Comparison of ENCODE assay signal across 14 cellular contexts in the genomic region with DNA sequence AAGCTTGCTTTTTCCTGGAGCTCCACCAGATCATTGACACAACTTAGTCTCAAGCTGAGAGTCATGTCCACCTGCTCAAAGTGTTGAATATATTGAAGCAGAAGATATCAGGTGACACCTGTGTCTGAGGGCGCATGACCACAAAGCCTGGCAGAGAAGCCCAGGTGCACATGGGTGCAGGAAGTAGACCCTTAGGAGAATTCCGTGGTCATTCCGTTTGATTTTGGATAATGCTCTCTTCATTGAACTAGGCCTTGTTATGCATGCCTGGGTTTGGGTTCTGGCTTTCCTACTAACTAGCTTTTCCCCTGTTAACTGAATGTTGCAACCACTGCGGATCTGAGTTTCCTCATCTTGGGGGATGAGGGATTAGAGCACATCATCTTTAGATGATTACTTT. TPM values are rescaled to one million over a fixed set of nuclear protein-coding genes. Genes with fewer than 3 reads are reported as not detected.
DNase-seq lines count a peak whose midpoint lies in the region; ATAC-seq, FAIRE-seq and TF ChIP-seq lines count a peak whose summit lies in the region.
"Had no signal": no experiment of that assay in that cellular context is flagged by ENCODE, and none has a peak within 500 bp of the region (broad histone marks: within the 10 kb centered on the region; RNA-seq: fewer than 3 reads in every experiment).

No MANE protein-coding gene starts in this region.

- H3K27ac Mint-ChIP-seq in activated naive CD4-positive, alpha-beta T cell treated with anti-CD3 and anti-CD28 coated beads, Interleukin-2, amount 10 ng/mL, durations not matched to agents 7 days and 5 days = peak overlapping the region; percentile 96

- RAD21 ChIA-PET in GM12878 (lab: Charles Lee; ENCODE audit: unreplicated experiment) = interaction anchor here (0.6 to 4.2 kb wide), 3 partner anchors 7 to 714 kb away, joined by 3 to 25 read pairs (median 5); partner anchors contain the start of gene ARHGDIB

- no peak for FAIRE-seq in GM12878 (lab: Jason Lieb, UNC)
- FAIRE-seq: islet of Langerhans, TTC549 had no signal

- H3K4me1 ChIP-seq in GM12878 (ENCODE audit: control insufficient read depth, insufficient read depth, low read length) (peaks cover 48% of the 10 kb centered on the region), thymus (ENCODE audit: control insufficient read depth, insufficient read depth, low read length) (peaks cover 60% of the 10 kb centered on the region)

- in situ Hi-C loops in GM12878 (cut with MboI) = loop anchor here (10.0 to 25.0 kb wide), 3 partner anchors 179 to 567 kb away; a partner anchor contains a TSS

- intact Hi-C loops in GM12878 (cut with micrococcal nuclease; ENCODE audit: unreplicated experiment) = loop anchor here (5.0 to 10.0 kb wide), 4 partner anchors 33 to 831 kb away; partner anchors contain the start of gene EPS8

- TF ChIP-seq CTCF in GM12878 (IDR thresholded peaks at IDR 0.05 in 2 of 3, conservative IDR thresholded peaks at IDR 0.05 in 1 of 3; ENCODE audit: control insufficient read depth in 2 of 3, extremely low read depth in 1 of 3, insufficient read depth in 1 of 3, low read depth in 3 of 3, low read length in 3 of 3) = no peak

- H3K9ac ChIP-seq in GM12878 (ENCODE audit: control insufficient read depth, insufficient read depth, low read length) = peak overlapping the region; percentile 51

- SMC1A ChIA-PET in GM12878 (lab: Charles Lee; ENCODE audit: uncharacterized antibody, unreplicated experiment) = interaction anchor here (0.9 to 1.3 kb wide), 4 partner anchors 16 to 41 kb away, joined by 3 to 6 read pairs (median 4); partner anchors contain the start of gene ERP27

- H3K27ac ChIP-seq in GM12878 (ENCODE audit: control insufficient read depth, insufficient read depth) (peak overlapping the region; percentile 100), thymus (ENCODE audit: low read depth) (peak overlapping the region; percentile 80)

- no TSS peak for BruUV-seq in GM12878 (replicated peaks; lab: Mats Ljungman, UMichigan)

- WGBS in GM12878 (ENCODE audit: insufficient coverage, insufficient replicate concordance, low lambda C conversion rate, missing lambda C conversion rate) = 36% methylated on average over 4 of the region's 4 CpGs
- 24% methylated on average over 4 of the region's 4 CpGs for WGBS in thymus

- peak overlapping the region; percentile 75 for H3K4me3 Mint-ChIP-seq in activated naive CD4-positive, alpha-beta T cell treated with anti-CD3 and anti-CD28 coated beads, Interleukin-2, amount 10 ng/mL, durations not matched to agents 7 days and 5 days

- no peak for TF ChIP-seq EP300 in GM12878 (IDR thresholded peaks at IDR 0.05; ENCODE audit: borderline replicate concordance in 1 of 2, control insufficient read depth in 1 of 2, low read depth in 2 of 2, low read length in 2 of 2)

- TF ChIP-seq RAD21 in GM12878 (IDR thresholded peaks at IDR 0.05; ENCODE audit: insufficient read depth, low read depth, low read length) = no peak

- H3K27me3 ChIP-seq in GM12878 (replicated peaks in 1 of 2; ENCODE audit: control insufficient read depth in 2 of 2, insufficient read depth in 2 of 2, low read length in 1 of 2) = no peaks in the 10 kb centered on the region
- H3K27me3 ChIP-seq in thymus (ENCODE audit: control insufficient read depth, insufficient read depth) = no peaks in the 10 kb centered on the region

- peaks cover 100% of the 10 kb centered on the region for H3K79me2 ChIP-seq in GM12878 (ENCODE audit: control insufficient read depth, insufficient read depth, low read length)

- POLR2A ChIA-PET in GM12878 (lab: Charles Lee) = interaction anchor here (1.1 to 2.1 kb wide), 3 partner anchors 29 to 185 kb away, joined by 4 to 5 read pairs (median 4); no protein-coding TSS in a partner anchor

- no peaks in the 10 kb centered on the region for H3K27me3 Mint-ChIP-seq in activated naive CD4-positive, alpha-beta T cell treated with anti-CD3 and anti-CD28 coated beads, Interleukin-2, amount 10 ng/mL, durations not matched to agents 7 days and 5 days

- H3K9me3 ChIP-seq in GM12878 (replicated peaks; ENCODE audit: control insufficient read depth, insufficient read depth, low read length) (no peaks in the 10 kb centered on the region), thymus (ENCODE audit: control insufficient read depth) (no peaks in the 10 kb centered on the region)

- no peak for ATAC-seq in GM12878

- peak overlapping the region; percentile 60 for H3K4me3 ChIP-seq in GM12878
- peak overlapping the region; percentile 8 for H3K4me3 ChIP-seq in thymus (ENCODE audit: low read length)

- H3K9me3 Mint-ChIP-seq in activated naive CD4-positive, alpha-beta T cell treated with anti-CD3 and anti-CD28 coated beads, Interleukin-2, amount 10 ng/mL, durations not matched to agents 7 days and 5 days = no peaks in the 10 kb centered on the region

- peak overlapping the region; percentile 85 for H3K4me2 ChIP-seq in GM12878 (ENCODE audit: control insufficient read depth, insufficient read depth)

- CTCF ChIA-PET in activated naive CD4-positive, alpha-beta T cell treated with anti-CD3 and anti-CD28 coated beads, Interleukin-2, amount 10 ng/mL, durations not matched to agents 7 days and 5 days (lab: Charles Lee) = interaction anchor here (0.7 to 1.0 kb wide), 3 partner anchors 17 to 183 kb away, joined by 3 to 4 read pairs (median 3); a partner anchor contains a TSS
- CTCF ChIA-PET in GM12878 (lab: Yijun Ruan, JAX) = interaction anchor here (0.7 to 1.0 kb wide), 2 partner anchors 16 to 569 kb away, joined by 3 read pairs; partner anchors contain the start of gene ERP27

- TF ChIP-seq POLR2A in GM12878 (IDR thresholded peaks at IDR 0.05; ENCODE audit: low read depth, low read length) = no peak

- H3K36me3 ChIP-seq in GM12878 (ENCODE audit: control insufficient read depth in 2 of 2, insufficient read depth in 2 of 2, low read length in 1 of 2) = peaks cover 4 to 8% of the 10 kb centered on the region in 2 experiments
- peaks cover 27% of the 10 kb centered on the region for H3K36me3 ChIP-seq in thymus (ENCODE audit: control insufficient read depth, insufficient read depth)

- DNase-seq in activated naive CD4-positive, alpha-beta T cell treated with anti-CD3 and anti-CD28 coated beads, Interleukin-2, amount 10 ng/mL, durations not matched to agents 7 days and 5 days = peak; percentile 36
- no peak for DNase-seq in activated naive CD4-positive, alpha-beta T cell (lab: John Stamatoyannopoulos, UW)
- DNase-seq in NCI-H2107 treated with DMSO at 0.1 percent for 48 hours (lab: John Stamatoyannopoulos, UW; ENCODE audit: unreplicated experiment) (peak; percentile 63), GM12878 (ENCODE audit: low read depth, low spot score) (no peak), GM19240 (ENCODE audit: insufficient read length, low spot score) (no peak)
- no peak for DNase-seq in stimulated activated naive CD4-positive, alpha-beta T cell treated with Interleukin-2 at 50 U/mL for 16 hours (lab: John Stamatoyannopoulos, UW)
- no peak for DNase-seq in stimulated activated CD8-positive, alpha-beta memory T cell treated with anti-CD3 and anti-CD28 coated beads, Interleukin-4, amount 100 ng/mL, for 48 hours
- DNase-seq: NCI-H526 treated with DMSO at 0.1 percent for 48 hours had no signal

- H2AFZ ChIP-seq in GM12878 (ENCODE audit: control insufficient read depth, low read depth, low read length) = no peak overlapping the region

- H4K20me1 ChIP-seq in GM12878 (ENCODE audit: control insufficient read depth, insufficient read depth) = no peaks in the 10 kb centered on the region

- peaks cover 79% of the 10 kb centered on the region for H3K36me3 Mint-ChIP-seq in activated naive CD4-positive, alpha-beta T cell treated with anti-CD3 and anti-CD28 coated beads, Interleukin-2, amount 10 ng/mL, durations not matched to agents 7 days and 5 days

- H3K4me1 Mint-ChIP-seq in activated naive CD4-positive, alpha-beta T cell treated with anti-CD3 and anti-CD28 coated beads, Interleukin-2, amount 10 ng/mL, durations not matched to agents 7 days and 5 days = peaks cover 86% of the 10 kb centered on the region

RNA-seq across cellular contexts. Expression of gene ARHGDIB, which starts 7.1 kb away (rescaled TPM):
- total RNA-seq in GM12878 (2013; cell fraction: nucleolus; rRNA removed) = 164 and 166 TPM in 2 replicates
- total RNA-seq in GM12878 (2014; rRNA removed) (916 and 989 TPM in 2 replicates), GM12878 (2014; rRNA removed; fragmentation: Illumina TruSeq; extraction: Trizol) (1,126 and 1,183 TPM in 2 replicates), GM12878 (2021) (793 and 796 TPM in 2 replicates)
- polyA plus RNA-seq in GM12878 (2011; ENCODE audit: low read depth) = 886 TPM
- polyA plus RNA-seq in GM12878 (2011; rRNA removed) (1,451 and 1,700 TPM in 2 replicates), GM12878 (2014; fragmentation: Illumina TruSeq; extraction: Trizol) (2,158 and 2,397 TPM in 2 replicates), GM12878 (2014; fragmentation: Nextera tagmentation; extraction: Ambion mirVana) (1,000 to 10,000 TPM; 2,339 to 2,849 TPM), GM12878 (2014; rRNA removed) (954 and 1,483 TPM in 2 replicates), GM12878 (2016; fragmentation: Nextera tagmentation; extraction: Ambion mirVana) (1,000 to 10,000 TPM; 1,165 to 1,209 TPM), thymus (820 TPM)
- 1,936 and 2,352 TPM in 2 replicates for polyA plus RNA-seq in GM12878 (2011; cell fraction: cytosol; rRNA removed)
- polyA plus RNA-seq in GM12878 (2011; cell fraction: nucleus; rRNA removed) = 633 and 740 TPM in 2 replicates
- polyA plus RNA-seq in GM12878 (2012) = 908 and 964 TPM in 2 replicates
- 1,338 and 1,379 TPM in 2 replicates for polyA minus RNA-seq in GM12878 (2011; rRNA and poly(A)+ RNA removed)
- 231 and 269 TPM in 2 replicates for polyA minus RNA-seq in GM12878 (2011; cell fraction: cytosol; rRNA and poly(A)+ RNA removed)
- 159 and 240 TPM in 2 replicates for polyA minus RNA-seq in GM12878 (2011; cell fraction: nucleus; rRNA and poly(A)+ RNA removed)

RNA-seq across cellular contexts. Expression of gene ERP27, which starts 15.9 kb away (rescaled TPM):
- total RNA-seq in GM12878 (2013; cell fraction: nucleolus; rRNA removed) = 6.5 and 6.7 TPM in 2 replicates
- 1.0 and 1.6 TPM in 2 replicates for total RNA-seq in GM12878 (2014; rRNA removed)
- total RNA-seq in GM12878 (2014; rRNA removed; fragmentation: Illumina TruSeq; extraction: Trizol) = 1.5 and 1.8 TPM in 2 replicates
- 0.93 and 1.1 TPM in 2 replicates for total RNA-seq in GM12878 (2021)
- polyA plus RNA-seq in GM12878 (2011; ENCODE audit: low read depth) = 0.96 TPM
- polyA plus RNA-seq in GM12878 (2011; rRNA removed) = 2.0 and 2.1 TPM in 2 replicates
- polyA plus RNA-seq in GM12878 (2011; cell fraction: cytosol; rRNA removed) = 0.55 and 0.64 TPM in 2 replicates
- polyA plus RNA-seq in GM12878 (2011; cell fraction: nucleus; rRNA removed) = 2.3 and 2.5 TPM in 2 replicates
- polyA plus RNA-seq in GM12878 (2012) = 1.1 and 1.4 TPM in 2 replicates
- 1.5 and 2.4 TPM in 2 replicates for polyA plus RNA-seq in GM12878 (2014; fragmentation: Illumina TruSeq; extraction: Trizol)
- polyA plus RNA-seq in GM12878 (2014; fragmentation: Nextera tagmentation; extraction: Ambion mirVana) = 1 to 10 TPM in 1 of 2 experiments, under 1 TPM in 1; 0.91 to 1.3 TPM
- 0.90 and 1.5 TPM in 2 replicates for polyA plus RNA-seq in GM12878 (2014; rRNA removed)
- polyA plus RNA-seq in GM12878 (2016; fragmentation: Nextera tagmentation; extraction: Ambion mirVana) = 1 to 10 TPM in 1 of 2 experiments, under 1 TPM in 1; 0.95 to 1.7 TPM
- 2.0 and 2.4 TPM in 2 replicates for polyA minus RNA-seq in GM12878 (2011; rRNA and poly(A)+ RNA removed)
- polyA minus RNA-seq in GM12878 (2011; cell fraction: cytosol; rRNA and poly(A)+ RNA removed) = not detected in 2 replicates
- polyA minus RNA-seq in GM12878 (2011; cell fraction: nucleus; rRNA and poly(A)+ RNA removed) = 3.3 and 7.4 TPM in 2 replicates
- polyA plus RNA-seq in thymus = 4.4 TPM

RNA-seq across cellular contexts. Expression of gene PDE6H, which starts 18.6 kb away (rescaled TPM):
- total RNA-seq in GM12878 (2013; cell fraction: nucleolus; rRNA removed) = not detected in 2 replicates
- 0.33 TPM in 1 of 2 replicates, not detected in the other for total RNA-seq in GM12878 (2014; rRNA removed)
- total RNA-seq in GM12878 (2014; rRNA removed; fragmentation: Illumina TruSeq; extraction: Trizol) = not detected in 2 replicates
- not detected in 2 replicates for total RNA-seq in GM12878 (2021)
- polyA plus RNA-seq in GM12878 (2011; ENCODE audit: low read depth) = not detected
- 0.16 and 0.29 TPM in 2 replicates for polyA plus RNA-seq in GM12878 (2011; rRNA removed)
- polyA plus RNA-seq in GM12878 (2011; cell fraction: cytosol; rRNA removed) = not detected in 2 replicates
- 0.20 and 0.34 TPM in 2 replicates for polyA plus RNA-seq in GM12878 (2011; cell fraction: nucleus; rRNA removed)
- polyA plus RNA-seq in GM12878 (2012) = not detected in 2 replicates
- not detected in 2 replicates for polyA plus RNA-seq in GM12878 (2014; fragmentation: Illumina TruSeq; extraction: Trizol)
- polyA plus RNA-seq in GM12878 (2014; fragmentation: Nextera tagmentation; extraction: Ambion mirVana) = not detected
- polyA plus RNA-seq in GM12878 (2014; rRNA removed) = not detected in 2 replicates
- polyA plus RNA-seq in GM12878 (2016; fragmentation: Nextera tagmentation; extraction: Ambion mirVana) = not detected
- polyA minus RNA-seq in GM12878 (2011; rRNA and poly(A)+ RNA removed) = not detected in 2 replicates
- polyA minus RNA-seq in GM12878 (2011; cell fraction: cytosol; rRNA and poly(A)+ RNA removed) = not detected in 2 replicates
- not detected in 2 replicates for polyA minus RNA-seq in GM12878 (2011; cell fraction: nucleus; rRNA and poly(A)+ RNA removed)
- not detected for polyA plus RNA-seq in thymus
- total RNA-seq: epithelial cell of proximal tubule, osteocyte had no signal
- polyA plus RNA-seq: adipose tissue had no signal

Comparison
In these comparisons a context has a peak if more than half of its experiments do, and no peak if none do; other contexts are left out.
1. DNase-seq: peak in activated naive CD4-positive, alpha-beta T cell treated with anti-CD3 and anti-CD28 coated beads, Interleukin-2, amount 10 ng/mL, durations not matched to agents 7 days and 5 days (single experiment) and NCI-H2107 treated with DMSO at 0.1 percent for 48 hours (single experiment); none in activated naive CD4-positive, alpha-beta T cell (0 of 4), GM12878 (single experiment), stimulated activated naive CD4-positive, alpha-beta T cell treated with Interleukin-2 at 50 U/mL for 16 hours (single experiment), GM19240 (single experiment) and stimulated activated CD8-positive, alpha-beta memory T cell treated with anti-CD3 and anti-CD28 coated beads, Interleukin-4, amount 100 ng/mL, for 48 hours (single experiment).